Comparison of ENCODE assay signal across 1 cellular context in genomic region chr6:43718387-43719105, GRCh38.
A peak's percentile ranks its signal among the peaks of the same experiment; 100 is the strongest.
TF ChIP-seq lines count a peak whose summit lies in the region.

No MANE protein-coding gene starts in this region.

TF ChIP-seq in HepG2, 621 proteins besides CTCF, POLR2A, EP300 and RAD21 (continued from another document):
- no peak for TF ChIP-seq DMTF1 (CRISPR knock-in tag; IDR thresholded peaks at IDR 0.05)
- TF ChIP-seq HDAC2 (CRISPR knock-in tag; IDR thresholded peaks at IDR 0.05) = 0 out of 2 replicates have a peak, but pooled peaks have one; percentile 44
- TF ChIP-seq SOX5 (CRISPR knock-in tag; IDR thresholded peaks at IDR 0.05; ENCODE audit: borderline replicate concordance) = peak; percentile 29; the same call in 1 of the 2 replicates
- no peak for TF ChIP-seq ZFAT (CRISPR knock-in tag; conservative IDR thresholded peaks at IDR 0.05)
- peak; percentile 35; the same call in 1 of the 2 replicates for TF ChIP-seq MIER2 (CRISPR knock-in tag; IDR thresholded peaks at IDR 0.05)
- TF ChIP-seq ATF5 (CRISPR knock-in tag; IDR thresholded peaks at IDR 0.05; ENCODE audit: low read depth) = no peak
- TF ChIP-seq SOX6 (IDR thresholded peaks at IDR 0.05) = no peak
- TF ChIP-seq SOX6 (CRISPR knock-in tag; IDR thresholded peaks at IDR 0.05) = peak; percentile 50
- no peak for TF ChIP-seq MNT (IDR thresholded peaks at IDR 0.05)
- no peak for TF ChIP-seq TERF1 (CRISPR knock-in tag; IDR thresholded peaks at IDR 0.05)
- peak; percentile 49; the same call in 1 of the 2 replicates for TF ChIP-seq ZFP91 (CRISPR knock-in tag; IDR thresholded peaks at IDR 0.05; ENCODE audit: borderline replicate concordance)
- peak; percentile 51; the same call in 1 of the 2 replicates for TF ChIP-seq MED1 (CRISPR knock-in tag; IDR thresholded peaks at IDR 0.05)
- TF ChIP-seq ZNF766 (CRISPR knock-in tag; IDR thresholded peaks at IDR 0.05; ENCODE audit: borderline replicate concordance) = no peak
- no peak for TF ChIP-seq MYPOP (CRISPR knock-in tag; IDR thresholded peaks at IDR 0.05)
- TF ChIP-seq SRSF9 (IDR thresholded peaks at IDR 0.05; ENCODE audit: borderline replicate concordance, insufficient read depth, low read depth, low read length, poor library complexity, severe bottlenecking) = no peak
- peak; percentile 78; the same call in 1 of the 2 replicates for TF ChIP-seq ZNF556 (CRISPR knock-in tag; IDR thresholded peaks at IDR 0.05; ENCODE audit: borderline replicate concordance)
- peak; percentile 37; the same call in 1 of the 2 replicates for TF ChIP-seq ZNF878 (CRISPR knock-in tag; IDR thresholded peaks at IDR 0.05)
- peak; percentile 33 for TF ChIP-seq SALL1 (CRISPR knock-in tag; IDR thresholded peaks at IDR 0.05)
- TF ChIP-seq ZNF12 (CRISPR knock-in tag; IDR thresholded peaks at IDR 0.05) = no peak
- no peak for TF ChIP-seq ZNF678 (CRISPR knock-in tag; IDR thresholded peaks at IDR 0.05)
- peak; percentile 32; the same call in 1 of the 2 replicates for TF ChIP-seq PHF21A (CRISPR knock-in tag; IDR thresholded peaks at IDR 0.05)
- no peak for TF ChIP-seq ZNF101 (CRISPR knock-in tag; IDR thresholded peaks at IDR 0.05; ENCODE audit: borderline replicate concordance, low read depth)
- 0 out of 2 replicates have a peak, but pooled peaks have one; percentile 41 for TF ChIP-seq ZNF205 (CRISPR knock-in tag; IDR thresholded peaks at IDR 0.05)
- TF ChIP-seq HNF4A (CRISPR knock-in tag; IDR thresholded peaks at IDR 0.05) = peak; percentile 90
- TF ChIP-seq ZNF354B (CRISPR knock-in tag; IDR thresholded peaks at IDR 0.05) = no peak
- TF ChIP-seq ZNF276 (CRISPR knock-in tag; IDR thresholded peaks at IDR 0.05; ENCODE audit: low read depth) = 0 out of 2 replicates have a peak, but pooled peaks have one; percentile 36
- TF ChIP-seq CHCHD3 (CRISPR knock-in tag; IDR thresholded peaks at IDR 0.05) = no peak
- no peak for TF ChIP-seq SKI (IDR thresholded peaks at IDR 0.05; ENCODE audit: partially characterized antibody)
- TF ChIP-seq SSRP1 (CRISPR knock-in tag; IDR thresholded peaks at IDR 0.05) = no peak
- no peak for TF ChIP-seq MAF1 (CRISPR knock-in tag; IDR thresholded peaks at IDR 0.05; ENCODE audit: borderline replicate concordance)
- 0 out of 2 replicates have a peak, but pooled peaks have one; percentile 52 for TF ChIP-seq ZNF251 (CRISPR knock-in tag; IDR thresholded peaks at IDR 0.05)
- no peak for TF ChIP-seq GPBP1L1 (CRISPR knock-in tag; IDR thresholded peaks at IDR 0.05)
- TF ChIP-seq MAX (IDR thresholded peaks at IDR 0.05) = 0 out of 2 replicates have a peak, but pooled peaks have one; percentile 27
- TF ChIP-seq BHLHE40 (IDR thresholded peaks at IDR 0.05; ENCODE audit: low read length) = no peak
- peak; percentile 90 for TF ChIP-seq ESRRA (CRISPR knock-in tag; IDR thresholded peaks at IDR 0.05; ENCODE audit: low read depth)
- TF ChIP-seq KDM2A (CRISPR knock-in tag; IDR thresholded peaks at IDR 0.05; ENCODE audit: borderline replicate concordance, low read depth) = peak; percentile 21; the same call in 1 of the 2 replicates
- TF ChIP-seq ZBTB7B (CRISPR knock-in tag; IDR thresholded peaks at IDR 0.05) = 0 out of 2 replicates have a peak, but pooled peaks have one; percentile 35
- 0 out of 2 replicates have a peak, but pooled peaks have one; percentile 37 for TF ChIP-seq ZNF710 (CRISPR knock-in tag; IDR thresholded peaks at IDR 0.05; ENCODE audit: borderline replicate concordance)
- peak; percentile 78 for TF ChIP-seq ZSCAN25 (CRISPR knock-in tag; IDR thresholded peaks at IDR 0.05)
- no peak for TF ChIP-seq ZNF879 (CRISPR knock-in tag; IDR thresholded peaks at IDR 0.05)
- TF ChIP-seq ZBTB25 (CRISPR knock-in tag; IDR thresholded peaks at IDR 0.05) = no peak
- 0 out of 2 replicates have a peak, but pooled peaks have one; percentile 25 for TF ChIP-seq ZNF549 (CRISPR knock-in tag; IDR thresholded peaks at IDR 0.05)
- 0 out of 2 replicates have a peak, but pooled peaks have one; percentile 20 for TF ChIP-seq IRF2 (CRISPR knock-in tag; IDR thresholded peaks at IDR 0.05)
- TF ChIP-seq PAF1 (CRISPR knock-in tag; IDR thresholded peaks at IDR 0.05) = no peak
